In genomic region chr12:68538722-68539614, GRCh38 we compare ENCODE assay signal across 8 cellular contexts.
DNase-seq lines count a peak whose midpoint lies in the region; ATAC-seq, FAIRE-seq and TF ChIP-seq lines count a peak whose summit lies in the region.

No MANE protein-coding gene starts in this region.

- ATAC-seq in activated naive CD8-positive, alpha-beta T cell treated with anti-CD3 and anti-CD28 coated beads, Interleukin-2, amount 10 ng/mL, durations not matched to agents 7 days and 5 days (ENCODE audit: low read depth), result peak; percentile 90
- no peak for ATAC-seq in GM19395 (IDR thresholded peaks at IDR 0.05; ENCODE audit: unreplicated experiment)

- H3K27ac ChIP-seq in Peyer's patch, result peak overlapping the region in 3 of 4 donors; percentile 2 to 26 (median 20)

- H3K9me3 Mint-ChIP-seq in activated naive CD8-positive, alpha-beta T cell treated with anti-CD3 and anti-CD28 coated beads, Interleukin-2, amount 10 ng/mL, durations not matched to agents 7 days and 5 days, result peaks cover 4% of the 10 kb centered on the region
- H3K9me3 Mint-ChIP-seq in immature natural killer cell, result peaks cover 0 to 7% (median 1%) of the 10 kb centered on the region in 6 donors

- peak; percentile 52 for DNase-seq in NCI-H748 (lab: John Stamatoyannopoulos, UW; ENCODE audit: unreplicated experiment)
- DNase-seq in NCI-H748 treated with DMSO at 0.1 percent for 48 hours (lab: John Stamatoyannopoulos, UW), result no peak
- peak in 2 of 3 donors; percentile 43 to 62 for DNase-seq in Peyer's patch
- DNase-seq in activated naive CD8-positive, alpha-beta T cell treated with anti-CD3 and anti-CD28 coated beads, Interleukin-2, amount 10 ng/mL, durations not matched to agents 7 days and 5 days, result peak; percentile 51
- peak; percentile 82 to 87 (median 86) for DNase-seq in immature natural killer cell
- DNase-seq in stimulated activated CD8-positive, alpha-beta memory T cell treated with anti-CD3 and anti-CD28 coated beads, Interleukin-12 subunit alpha, Interleukin-12 subunit beta, amount 100 ng/mL, for 1 hour (ENCODE audit: low read depth), result peak; percentile 32
- DNase-seq in GM12892 (ENCODE audit: insufficient read length), result no peak

- TF ChIP-seq CTCF in Peyer's patch (IDR thresholded peaks at IDR 0.05), result no peak

- TF ChIP-seq POLR2A in Peyer's patch (IDR thresholded peaks at IDR 0.05), result no peak
- TF ChIP-seq POLR2A in GM12892 (IDR thresholded peaks at IDR 0.05; ENCODE audit: low read depth, low read length), result no peak

- peak overlapping the region; percentile 91 for H3K27ac Mint-ChIP-seq in activated naive CD8-positive, alpha-beta T cell treated with anti-CD3 and anti-CD28 coated beads, Interleukin-2, amount 10 ng/mL, durations not matched to agents 7 days and 5 days
- H3K27ac Mint-ChIP-seq in immature natural killer cell, result peak overlapping the region; percentile 79 to 95 (median 88)

- H3K4me1 Mint-ChIP-seq in activated naive CD8-positive, alpha-beta T cell treated with anti-CD3 and anti-CD28 coated beads, Interleukin-2, amount 10 ng/mL, durations not matched to agents 7 days and 5 days, result peaks cover 52% of the 10 kb centered on the region
- H3K4me1 Mint-ChIP-seq in immature natural killer cell, result peaks cover 63 to 70% of the 10 kb centered on the region in 2 donors

- POLR2A ChIA-PET in activated naive CD8-positive, alpha-beta T cell treated with anti-CD3 and anti-CD28 coated beads, Interleukin-2, amount 10 ng/mL, durations not matched to agents 7 days and 5 days (lab: Charles Lee), result interaction anchor here (0.8 to 2.3 kb wide), 11 partner anchors 11 to 174 kb away, joined by 3 to 15 read pairs (median 5); partner anchors contain the start of gene RAP1B

- H3K27me3 Mint-ChIP-seq in activated naive CD8-positive, alpha-beta T cell treated with anti-CD3 and anti-CD28 coated beads, Interleukin-2, amount 10 ng/mL, durations not matched to agents 7 days and 5 days, result no peaks in the 10 kb centered on the region
- peaks cover 6 to 11% (median 10%) of the 10 kb centered on the region in 3 donors for H3K27me3 Mint-ChIP-seq in immature natural killer cell (ENCODE audit: low read depth in 3 of 3)

- peaks cover 0 to 3% (median 0%) of the 10 kb centered on the region in 4 donors for H3K9me3 ChIP-seq in Peyer's patch

- H3K27me3 ChIP-seq in Peyer's patch, result no peaks in the 10 kb centered on the region

- H3K4me3 ChIP-seq in Peyer's patch, result peak overlapping the region in 2 of 4 donors; percentile 3 to 5

- peak overlapping the region; percentile 82 for H3K4me3 Mint-ChIP-seq in activated naive CD8-positive, alpha-beta T cell treated with anti-CD3 and anti-CD28 coated beads, Interleukin-2, amount 10 ng/mL, durations not matched to agents 7 days and 5 days
- H3K4me3 Mint-ChIP-seq in immature natural killer cell, result peak overlapping the region; percentile 71 to 88 (median 84)

- no peaks in the 10 kb centered on the region for H3K36me3 ChIP-seq in Peyer's patch

- peaks cover 0 to 7% (median 0%) of the 10 kb centered on the region in 4 donors for H3K4me1 ChIP-seq in Peyer's patch

- no peak for FAIRE-seq in GM12892 (lab: Jason Lieb, UNC)

- H3K36me3 Mint-ChIP-seq in activated naive CD8-positive, alpha-beta T cell treated with anti-CD3 and anti-CD28 coated beads, Interleukin-2, amount 10 ng/mL, durations not matched to agents 7 days and 5 days, result peaks cover 12% of the 10 kb centered on the region
- peaks cover 6 to 12% (median 9%) of the 10 kb centered on the region in 3 donors for H3K36me3 Mint-ChIP-seq in immature natural killer cell

Comparison
In these comparisons a context has a peak if more than half of its experiments do, and no peak if none do; other contexts are left out.
1. DNase-seq: peak in NCI-H748 (single experiment), Peyer's patch (2 of 3), activated naive CD8-positive, alpha-beta T cell treated with anti-CD3 and anti-CD28 coated beads, Interleukin-2, amount 10 ng/mL, durations not matched to agents 7 days and 5 days (single experiment), immature natural killer cell (3 of 3) and stimulated activated CD8-positive, alpha-beta memory T cell treated with anti-CD3 and anti-CD28 coated beads, Interleukin-12 subunit alpha, Interleukin-12 subunit beta, amount 100 ng/mL, for 1 hour (single experiment); none in NCI-H748 treated with DMSO at 0.1 percent for 48 hours (single experiment) and GM12892 (single experiment).